18 cellular contexts compared by ENCODE assay signal in genomic region chr19:1123885-1124677, GRCh38. TPM values are rescaled to one million over a fixed set of nuclear protein-coding genes. Genes with fewer than 3 reads are reported as not detected.
DNase-seq lines count a peak whose midpoint lies in the region; ATAC-seq and TF ChIP-seq lines count a peak whose summit lies in the region.
"Had no signal": no experiment of that assay in that cellular context is flagged by ENCODE, and none has a peak within 500 bp of the region (broad histone marks: within the 10 kb centered on the region; RNA-seq: fewer than 3 reads in every experiment).

No MANE protein-coding gene starts in this region.

- TF ChIP-seq POLR2A in HCT116 (IDR thresholded peaks at IDR 0.05; ENCODE audit: borderline replicate concordance, extremely low read depth, insufficient read depth, insufficient read length) (no peak), esophagus squamous epithelium (IDR thresholded peaks at IDR 0.05) (no peak)

- no TSS peak for BruUV-seq in HCT116 (replicated peaks; lab: Mats Ljungman, UMichigan)

- H3K79me2 ChIP-seq in HCT116 (ENCODE audit: insufficient read depth, low read length): peaks cover 12% of the 10 kb centered on the region; the same call in 1 of the 2 replicates

- peaks cover 11% of the 10 kb centered on the region for H3K36me3 Mint-ChIP-seq in WTC11

- H3K4me3 Mint-ChIP-seq in WTC11: no peak overlapping the region
- H3K4me3 Mint-ChIP-seq: CD8-positive, alpha-beta T cell had no signal

- RAD21 ChIA-PET in HCT116 (lab: Charles Lee; ENCODE audit: low non-redundant PET in 1 of 2, low total read pairs in 2 of 2, uncharacterized antibody in 2 of 2, unreplicated experiment in 2 of 2): interaction anchor here in 1 of 2 experiments (1.5 kb wide), 1 partner anchor 11 kb away, joined by 5 read pairs; no protein-coding TSS in a partner anchor

- no peaks in the 10 kb centered on the region for H3K27me3 Mint-ChIP-seq in WTC11 (ENCODE audit: low read depth)

- H3K9me3 ChIP-seq in HCT116 (ENCODE audit: control insufficient read depth in 1 of 2, insufficient read depth in 1 of 2, low read depth in 1 of 2, low read length in 2 of 2): no peaks in the 10 kb centered on the region
- H3K9me3 ChIP-seq in esophagus squamous epithelium: no peaks in the 10 kb centered on the region
- no peaks in the 10 kb centered on the region for H3K9me3 ChIP-seq in MG63
- H3K9me3 ChIP-seq: BE2C, HAP-1, SJSA1 had no signal

- no peaks in the 10 kb centered on the region for H3K27me3 ChIP-seq in HCT116 (ENCODE audit: insufficient read depth, low read length)
- H3K27me3 ChIP-seq in esophagus squamous epithelium: no peaks in the 10 kb centered on the region
- H3K27me3 ChIP-seq in MG63: no peaks in the 10 kb centered on the region
- H3K27me3 ChIP-seq: BE2C, SJSA1 had no signal

- no peak for TF ChIP-seq RAD21 in HCT116 (IDR thresholded peaks at IDR 0.05; ENCODE audit: low read depth)

- ATAC-seq in HCT116: no peak
- no peak for ATAC-seq in WTC11
- ATAC-seq: CD8-positive, alpha-beta T cell had no signal

- no peaks in the 10 kb centered on the region for H3K4me1 Mint-ChIP-seq in WTC11

- H3K9me3 Mint-ChIP-seq in WTC11: no peaks in the 10 kb centered on the region
- H3K9me3 Mint-ChIP-seq: CD8-positive, alpha-beta T cell had no signal

- H3K4me1 ChIP-seq in HCT116 (ENCODE audit: control insufficient read depth in 1 of 2, insufficient read depth in 2 of 2, low read length in 2 of 2): peaks cover 0 to 17% of the 10 kb centered on the region in 2 experiments; a peak in 2 of 4 replicates
- H3K4me1 ChIP-seq in esophagus squamous epithelium: peaks cover 22 to 65% (median 42%) of the 10 kb centered on the region in 3 donors
- H3K4me1 ChIP-seq: BE2C, HAP-1 had no signal

- intact Hi-C loops in HCT116 (cut with micrococcal nuclease) (no loop called here), esophagus squamous epithelium (cut with DNase I) (no loop called here)

- no peak overlapping the region for H2AFZ ChIP-seq in HCT116 (ENCODE audit: low read depth, low read length, poor library complexity, severe bottlenecking)

- no peaks in the 10 kb centered on the region for H3K9me2 ChIP-seq in HCT116 (ENCODE audit: insufficient read depth)

- no peak overlapping the region for H3K27ac Mint-ChIP-seq in WTC11
- H3K27ac Mint-ChIP-seq: CD8-positive, alpha-beta T cell had no signal

- no peak overlapping the region for H3K9ac ChIP-seq in HCT116 (ENCODE audit: low read length)

- no peaks in the 10 kb centered on the region for H4K20me1 ChIP-seq in HCT116 (ENCODE audit: insufficient read depth)

- POLR2A ChIA-PET in HCT116 (lab: Charles Lee) (interaction anchor here (1.4 kb wide), 1 partner anchor 10 kb away, joined by 4 read pairs; no protein-coding TSS in a partner anchor), WTC11 (lab: Charles Lee) (interaction anchor here (0.6 kb wide), 1 partner anchor 192 kb away, joined by 3 read pairs; no protein-coding TSS in a partner anchor)

- WGBS in esophagus squamous epithelium, 2 donors: 76% methylated on average over 5 of the region's 23 CpGs; no CpG with 5 or more reads in 1 of the 2 donors

- DNase-seq in HCT116 (ENCODE audit: low read depth, low spot score): no peak
- DNase-seq in WTC11 (ENCODE audit: low spot score): peak; percentile 12
- DNase-seq in esophagus squamous epithelium (lab: John Stamatoyannopoulos, UW): no peak
- DNase-seq in pons (ENCODE audit: low spot score): no peak
- DNase-seq in NCI-H446 treated with DMSO at 0.1 percent for 48 hours (lab: John Stamatoyannopoulos, UW): no peak
- DNase-seq in NAMALWA (ENCODE audit: low spot score): no peak
- no peak for DNase-seq in MG63
- DNase-seq: BE2C; CD8-positive, alpha-beta T cell; DMS79 treated with DMSO at 0.1 percent for 48 hours; NCI-H1417; NCI-H187 treated with DMSO at 0.1 percent for 48 hours; NK-92 treated with Interleukin-12 subunit alpha and Interleukin-12 subunit beta, amount 100 ng/mL, for 24 hours; OCI-M1 had no signal

- H3K4me2 ChIP-seq in HCT116 (ENCODE audit: low read length): no peak overlapping the region

- peak overlapping the region; percentile 51; the same call in 1 of the 2 replicates for H3K27ac ChIP-seq in HCT116 (ENCODE audit: low read depth, low read length)
- peak overlapping the region; percentile 4 to 47 (median 36) for H3K27ac ChIP-seq in esophagus squamous epithelium
- peak overlapping the region in 12 of 21 experiments; percentile 4 to 73 (median 42) for H3K27ac ChIP-seq in skin epidermis
- H3K27ac ChIP-seq: HL-60, SJSA1 had no signal

- H3K4me3 ChIP-seq in HCT116 (replicated peaks in 1 of 2; ENCODE audit: low read depth in 1 of 2, low read length in 2 of 2) (no peak overlapping the region), esophagus squamous epithelium (no peak overlapping the region), skin epidermis (no peak overlapping the region), MG63 (no peak overlapping the region)
- H3K4me3 ChIP-seq: HAP-1, SJSA1 had no signal

- no peak for TF ChIP-seq CTCF in HCT116 (IDR thresholded peaks at IDR 0.05 in 2 of 3, conservative IDR thresholded peaks at IDR 0.05 in 1 of 3; ENCODE audit: borderline replicate concordance in 1 of 3, insufficient read depth in 1 of 3, low read depth in 2 of 3, low read length in 2 of 3)
- no peak for TF ChIP-seq CTCF in WTC11 (IDR thresholded peaks at IDR 0.05)
- no peak for TF ChIP-seq CTCF in esophagus squamous epithelium (IDR thresholded peaks at IDR 0.05)

- H3K36me3 ChIP-seq in HCT116 (ENCODE audit: control insufficient read depth in 1 of 2, insufficient read depth in 2 of 2, low read length in 2 of 2): peaks cover 15 to 51% of the 10 kb centered on the region in 2 experiments; a peak in 3 of 4 replicates
- peaks cover 71 to 96% (median 75%) of the 10 kb centered on the region in 3 donors for H3K36me3 ChIP-seq in esophagus squamous epithelium
- peaks cover 40% of the 10 kb centered on the region for H3K36me3 ChIP-seq in MG63

- CTCF ChIA-PET in HCT116 (lab: Charles Lee): interaction anchor here (1.5 kb wide), 1 partner anchor 11 kb away, joined by 5 read pairs; no protein-coding TSS in a partner anchor
- CTCF ChIA-PET in WTC11 (lab: Charles Lee): interaction anchor here (0.9 to 2.9 kb wide), 8 partner anchors 9 to 142 kb away, joined by 3 to 46 read pairs (median 6); partner anchors contain the start of gene SBNO2

TF ChIP-seq in HCT116, 20 proteins besides CTCF, POLR2A, EP300 and RAD21 (continues in another document):
- TF ChIP-seq MAX (IDR thresholded peaks at IDR 0.05) (no peak), SIN3A (IDR thresholded peaks at IDR 0.05; ENCODE audit: low read depth) (no peak), YY1 (IDR thresholded peaks at IDR 0.05; ENCODE audit: extremely low read depth, insufficient replicate concordance, low read depth, low read length) (no peak), SP1 (IDR thresholded peaks at IDR 0.05; ENCODE audit: low read depth) (no peak), TCF7L2 (IDR thresholded peaks at IDR 0.05; ENCODE audit: borderline replicate concordance, extremely low read depth, insufficient read depth, insufficient read length) (no peak), ZNF274 (IDR thresholded peaks at IDR 0.05; ENCODE audit: low read depth, low read length) (no peak), SRF (IDR thresholded peaks at IDR 0.05; ENCODE audit: low read depth) (no peak), ZFX (IDR thresholded peaks at IDR 0.05) (no peak), EZH2 (IDR thresholded peaks at IDR 0.05) (no peak)

TF ChIP-seq in WTC11, 78 proteins besides CTCF, POLR2A, EP300 and RAD21:
- TF ChIP-seq MAX (CRISPR knock-in tag; IDR thresholded peaks at IDR 0.05) (no peak), SMAD3 (CRISPR knock-in tag; IDR thresholded peaks at IDR 0.05; ENCODE audit: borderline replicate concordance) (no peak), NFYB (CRISPR knock-in tag; conservative IDR thresholded peaks at IDR 0.05; ENCODE audit: low read depth) (no peak), GRHL2 (CRISPR knock-in tag; IDR thresholded peaks at IDR 0.05; ENCODE audit: insufficient replicate concordance, severe bottlenecking) (no peak), ATF2 (CRISPR knock-in tag; IDR thresholded peaks at IDR 0.05; ENCODE audit: borderline replicate concordance, low read depth) (no peak)

RNA-seq across cellular contexts. Expression of gene GPX4, which starts 20.3 kb away (rescaled TPM):
- total RNA-seq in HCT116 (2021; ENCODE audit: unreplicated experiment): 481 TPM
- polyA plus RNA-seq in HCT116 (2012): 810 and 823 TPM in 2 replicates
- total RNA-seq in WTC11 (2021): 363 to 377 TPM (median 368 TPM) in 3 replicates
- 100 to 1,000 TPM; 108 to 405 (median 244) TPM for total RNA-seq in esophagus squamous epithelium
- total RNA-seq in MG63 (2014; rRNA removed; shearing (Covaris generic); ENCODE audit: low replicate concordance): 293 and 320 TPM in 2 replicates

RNA-seq across cellular contexts. Expression of gene POLR2E, which starts 28.9 kb away (rescaled TPM):
- total RNA-seq in HCT116 (2021; ENCODE audit: unreplicated experiment) (281 TPM), WTC11 (2021) (275 to 291 TPM (median 287 TPM) in 3 replicates), esophagus squamous epithelium (100 to 1,000 TPM; 113 to 198 (median 166) TPM)
- polyA plus RNA-seq in HCT116 (2012): 280 and 302 TPM in 2 replicates
- total RNA-seq in MG63 (2014; rRNA removed; shearing (Covaris generic); ENCODE audit: low replicate concordance): 128 and 157 TPM in 2 replicates

RNA-seq across cellular contexts. Expression of gene SBNO2, which starts 50.0 kb away (rescaled TPM):
- total RNA-seq in HCT116 (2021; ENCODE audit: unreplicated experiment): 66.4 TPM
- 35.8 and 46.2 TPM in 2 replicates for polyA plus RNA-seq in HCT116 (2012)
- total RNA-seq in WTC11 (2021): 40.7 to 57.3 TPM (median 48.0 TPM) in 3 replicates
- total RNA-seq in esophagus squamous epithelium: 10 to 100 TPM; 31.3 to 84.3 (median 68.3) TPM
- 15.6 and 22.7 TPM in 2 replicates for total RNA-seq in MG63 (2014; rRNA removed; shearing (Covaris generic); ENCODE audit: low replicate concordance)

RNA-seq across cellular contexts. Expression of gene ARHGAP45, which starts 57.1 kb away (rescaled TPM):
- total RNA-seq in HCT116 (2021; ENCODE audit: unreplicated experiment) (30.4 TPM), WTC11 (2021) (40.9 to 46.4 TPM (median 44.1 TPM) in 3 replicates), esophagus squamous epithelium (10 to 100 TPM in 3 of 4 donors, 1 to 10 TPM in 1; 8.2 to 39.3 (median 12.5) TPM)
- polyA plus RNA-seq in HCT116 (2012): 26.5 and 29.8 TPM in 2 replicates
- not detected in 2 replicates for total RNA-seq in MG63 (2014; rRNA removed; shearing (Covaris generic); ENCODE audit: low replicate concordance)
